ENCODE assay signal across 8 cellular contexts in the genomic region with DNA sequence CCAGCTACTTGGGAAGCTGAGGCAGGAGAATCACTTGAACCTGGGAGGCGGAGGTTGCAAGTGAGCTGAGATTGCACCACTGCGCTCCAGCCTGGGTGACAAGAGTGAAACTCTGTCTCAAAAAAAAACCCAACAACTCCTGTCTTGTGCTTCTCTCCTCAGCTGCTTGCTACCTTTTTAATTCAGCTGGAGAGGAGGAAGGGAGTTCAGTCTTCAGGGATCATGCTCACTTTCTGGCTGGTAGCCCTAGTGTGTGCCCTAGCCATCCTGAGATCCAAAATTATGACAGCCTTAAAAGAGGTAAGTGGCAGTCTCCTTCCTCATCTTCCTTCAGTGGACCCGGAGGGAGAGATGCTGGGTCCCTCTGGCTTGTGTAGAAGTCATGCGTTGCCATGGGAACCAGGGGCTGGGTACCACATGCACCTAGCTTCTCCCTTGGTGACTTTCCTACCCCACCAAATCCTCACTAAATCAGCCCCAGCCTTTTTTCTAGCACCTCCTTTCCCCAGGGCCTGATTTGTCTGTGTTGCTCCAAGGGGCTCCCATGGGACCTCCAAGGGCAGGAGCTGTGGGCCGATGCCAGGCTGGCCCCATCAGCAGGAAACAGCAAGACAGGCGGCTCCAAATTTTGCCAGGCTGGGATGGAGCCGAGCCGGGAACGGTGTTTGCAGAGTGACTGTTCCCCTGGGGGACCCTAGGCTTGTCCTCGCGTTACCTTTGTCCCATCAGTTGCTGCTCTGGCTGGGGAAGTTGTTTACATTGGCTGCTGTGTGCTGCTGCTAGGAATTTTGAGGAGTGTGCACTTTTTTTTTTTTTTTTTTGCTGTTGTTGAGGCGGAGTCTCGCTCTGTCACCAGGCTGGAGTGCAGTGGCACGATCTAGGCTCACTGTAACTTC.
DNase-seq lines count a peak whose midpoint lies in the region; ATAC-seq and TF ChIP-seq lines count a peak whose summit lies in the region.

No MANE protein-coding gene starts in this region.

- H3K36me3 Mint-ChIP-seq in chondrocyte (ENCODE audit: low read depth): peaks cover 35% of the 10 kb centered on the region

- no peaks in the 10 kb centered on the region for H3K27me3 Mint-ChIP-seq in chondrocyte (ENCODE audit: low read depth)

- H3K27me3 ChIP-seq in AG04450 (ENCODE audit: control insufficient read depth, insufficient read depth, low read length) (no peaks in the 10 kb centered on the region), vagina (no peaks in the 10 kb centered on the region)

- H3K36me3 ChIP-seq in mucosa of descending colon (ENCODE audit: low read depth) (no peaks in the 10 kb centered on the region), vagina (peaks cover 0 to 23% of the 10 kb centered on the region in 2 donors)

- H3K4me1 ChIP-seq in mucosa of descending colon (ENCODE audit: low read depth): no peaks in the 10 kb centered on the region
- peaks cover 15% of the 10 kb centered on the region for H3K4me1 ChIP-seq in vagina

- H3K4me3 ChIP-seq in AG04450 (ENCODE audit: low read depth, low read length) (no peak overlapping the region), mucosa of descending colon (no peak overlapping the region), vagina (no peak overlapping the region)

- DNase-seq in AG04450 (ENCODE audit: low read depth, low spot score) (no peak), M059J (ENCODE audit: low read depth) (peak; percentile 66), chondrocyte (ENCODE audit: low spot score) (no peak), mucosa of descending colon (peak in 1 of 3 donors; percentile 42), vagina (ENCODE audit: extremely low spot score in 2 of 2) (no peak), SKM-1 treated with dmso at 0.1 percent for 144 hours (lab: John Stamatoyannopoulos, UW; ENCODE audit: unreplicated experiment) (no peak), NCI-H146 (lab: John Stamatoyannopoulos, UW) (no peak)

- peak; percentile 49 for ATAC-seq in mucosa of descending colon
- ATAC-seq in GM18519 (IDR thresholded peaks at IDR 0.05; ENCODE audit: low FRiP score, unreplicated experiment): no peak

- CTCF ChIA-PET in AG04450 (lab: Charles Lee): no interaction called here

- no peak for TF ChIP-seq CTCF in AG04450 (IDR thresholded peaks at IDR 0.05; ENCODE audit: low read depth, low read length)
- TF ChIP-seq CTCF in chondrocyte (IDR thresholded peaks at IDR 0.05): no peak
- no peak for TF ChIP-seq CTCF in mucosa of descending colon (IDR thresholded peaks at IDR 0.05)
- no peak for TF ChIP-seq CTCF in vagina (IDR thresholded peaks at IDR 0.05)

- H3K9me3 ChIP-seq in AG04450 (ENCODE audit: control insufficient read depth, insufficient read depth, low read length) (no peaks in the 10 kb centered on the region), mucosa of descending colon (no peaks in the 10 kb centered on the region), vagina (no peaks in the 10 kb centered on the region)

- TF ChIP-seq POLR2A in vagina (IDR thresholded peaks at IDR 0.05): no peak

- POLR2A ChIA-PET in AG04450 (lab: Yijun Ruan, JAX): interaction anchor here (0.7 kb wide), 1 partner anchor 37 kb away, joined by 7 read pairs; no protein-coding TSS in a partner anchor

- H3K4me1 Mint-ChIP-seq in chondrocyte (ENCODE audit: low read depth): peaks cover 57% of the 10 kb centered on the region

- peak overlapping the region; percentile 79 for H3K27ac Mint-ChIP-seq in chondrocyte (ENCODE audit: unreplicated experiment)

- no peak overlapping the region for H3K4me3 Mint-ChIP-seq in chondrocyte (ENCODE audit: unreplicated experiment)

- no peaks in the 10 kb centered on the region for H3K9me3 Mint-ChIP-seq in chondrocyte (ENCODE audit: low read depth)

- intact Hi-C loops in mucosa of descending colon (cut with DNase I, micrococcal nuclease): no loop called here
- intact Hi-C loops in vagina (cut with DNase I): no loop called here

- peak overlapping the region; percentile 47 for H3K27ac ChIP-seq in AG04450 (ENCODE audit: low read depth, low read length)
- H3K27ac ChIP-seq in vagina: no peak overlapping the region
